In genomic region chr1:9653783-9654517, GRCh38 we compare ENCODE assay signal across 10 cellular contexts. TPM values are rescaled to one million over a fixed set of nuclear protein-coding genes. Genes with fewer than 3 reads are reported as not detected.
DNase-seq lines count a peak whose midpoint lies in the region; ATAC-seq and TF ChIP-seq lines count a peak whose summit lies in the region.
"Had no signal": no experiment of that assay in that cellular context is flagged by ENCODE, and none has a peak within 500 bp of the region (broad histone marks: within the 10 kb centered on the region; RNA-seq: fewer than 3 reads in every experiment).

No MANE protein-coding gene starts in this region.

- H3K36me3 Mint-ChIP-seq in activated CD4-positive, alpha-beta T cell treated with anti-CD3 and anti-CD28 coated beads, Interleukin-2, amount 10 ng/mL, durations not matched to agents 24 days and 14 days (ENCODE audit: low read depth) = peaks cover 39% of the 10 kb centered on the region
- H3K36me3 Mint-ChIP-seq in activated CD4-positive, alpha-beta memory T cell treated with anti-CD3 and anti-CD28 coated beads, Interleukin-2, amount 10 ng/mL, durations not matched to agents 7 days and 5 days (ENCODE audit: low read depth) = peaks cover 54% of the 10 kb centered on the region

- H3K27me3 ChIP-seq in lower lobe of right lung (ENCODE audit: low read depth) = peaks cover 17% of the 10 kb centered on the region

- no peaks in the 10 kb centered on the region for H3K36me3 ChIP-seq in lower lobe of right lung

- ATAC-seq in lower lobe of right lung (peak in 1 of 2 donors; percentile 3), GM18498 (IDR thresholded peaks at IDR 0.05; ENCODE audit: unreplicated experiment) (no peak)

- peak overlapping the region; percentile 99 for H3K27ac Mint-ChIP-seq in activated CD4-positive, alpha-beta T cell treated with anti-CD3 and anti-CD28 coated beads, Interleukin-2, amount 10 ng/mL, durations not matched to agents 24 days and 14 days
- peak overlapping the region; percentile 97 for H3K27ac Mint-ChIP-seq in activated CD4-positive, alpha-beta memory T cell treated with anti-CD3 and anti-CD28 coated beads, Interleukin-2, amount 10 ng/mL, durations not matched to agents 7 days and 5 days

- DNase-seq in activated CD4-positive, alpha-beta T cell treated with anti-CD3 and anti-CD28 coated beads, Interleukin-2, amount 10 ng/mL, durations not matched to agents 24 days and 14 days = peak; percentile 78
- DNase-seq in activated CD4-positive, alpha-beta T cell treated with anti-CD3 and anti-CD28 coated beads, Interleukin-2, amount 50 U/mL, for 4 hours = no peak
- DNase-seq in activated CD4-positive, alpha-beta memory T cell treated with anti-CD3 and anti-CD28 coated beads, Interleukin-2, amount 10 ng/mL, durations not matched to agents 7 days and 5 days = peak; percentile 31
- DNase-seq in lower lobe of right lung = no peak
- DNase-seq in superior temporal gyrus (ENCODE audit: extremely low spot score) = peak; percentile 8
- DNase-seq in NCI-H1417 (lab: John Stamatoyannopoulos, UW) = no peak
- no peak for DNase-seq in NCI-H774 (lab: John Stamatoyannopoulos, UW)
- DNase-seq: cerebellar nuclear complex, NCI-H345 had no signal

- peaks cover 63% of the 10 kb centered on the region for H3K4me1 Mint-ChIP-seq in activated CD4-positive, alpha-beta T cell treated with anti-CD3 and anti-CD28 coated beads, Interleukin-2, amount 10 ng/mL, durations not matched to agents 24 days and 14 days
- H3K4me1 Mint-ChIP-seq in activated CD4-positive, alpha-beta memory T cell treated with anti-CD3 and anti-CD28 coated beads, Interleukin-2, amount 10 ng/mL, durations not matched to agents 7 days and 5 days = peaks cover 71% of the 10 kb centered on the region

- no peaks in the 10 kb centered on the region for H3K9me3 Mint-ChIP-seq in activated CD4-positive, alpha-beta T cell treated with anti-CD3 and anti-CD28 coated beads, Interleukin-2, amount 10 ng/mL, durations not matched to agents 24 days and 14 days
- H3K9me3 Mint-ChIP-seq in activated CD4-positive, alpha-beta memory T cell treated with anti-CD3 and anti-CD28 coated beads, Interleukin-2, amount 10 ng/mL, durations not matched to agents 7 days and 5 days = no peaks in the 10 kb centered on the region

- no peaks in the 10 kb centered on the region for H3K9me3 ChIP-seq in lower lobe of right lung

- TF ChIP-seq CTCF in lower lobe of right lung (IDR thresholded peaks at IDR 0.05) = no peak

- intact Hi-C loops in activated CD4-positive, alpha-beta T cell treated with anti-CD3 and anti-CD28 coated beads, Interleukin-2, amount 10 ng/mL, durations not matched to agents 24 days and 14 days (cut with micrococcal nuclease) = loop anchor here (1.0 to 2.0 kb wide), 4 partner anchors 16 to 74 kb away; no protein-coding TSS in a partner anchor
- intact Hi-C loops in lower lobe of right lung (cut with DNase I) = no loop called here

- CTCF ChIA-PET in activated CD4-positive, alpha-beta memory T cell treated with anti-CD3 and anti-CD28 coated beads, Interleukin-2, amount 10 ng/mL, durations not matched to agents 7 days and 5 days (lab: Charles Lee) = interaction anchor here (0.9 to 7.6 kb wide), 9 partner anchors 15 to 130 kb away, joined by 3 to 144 read pairs (median 5); no protein-coding TSS in a partner anchor

- H3K4me1 ChIP-seq in lower lobe of right lung = peaks cover 21% of the 10 kb centered on the region

- POLR2A ChIA-PET in activated CD4-positive, alpha-beta memory T cell treated with anti-CD3 and anti-CD28 coated beads, Interleukin-2, amount 10 ng/mL, durations not matched to agents 7 days and 5 days (lab: Charles Lee) = interaction anchor here (0.7 to 7.4 kb wide), 17 partner anchors 10 to 168 kb away, joined by 3 to 422 read pairs (median 5); no protein-coding TSS in a partner anchor

- peak overlapping the region; percentile 64 for H3K4me3 ChIP-seq in lower lobe of right lung

- H3K27me3 Mint-ChIP-seq in activated CD4-positive, alpha-beta T cell treated with anti-CD3 and anti-CD28 coated beads, Interleukin-2, amount 10 ng/mL, durations not matched to agents 24 days and 14 days = no peaks in the 10 kb centered on the region
- no peaks in the 10 kb centered on the region for H3K27me3 Mint-ChIP-seq in activated CD4-positive, alpha-beta memory T cell treated with anti-CD3 and anti-CD28 coated beads, Interleukin-2, amount 10 ng/mL, durations not matched to agents 7 days and 5 days

- peak overlapping the region; percentile 98 for H3K4me3 Mint-ChIP-seq in activated CD4-positive, alpha-beta T cell treated with anti-CD3 and anti-CD28 coated beads, Interleukin-2, amount 10 ng/mL, durations not matched to agents 24 days and 14 days
- H3K4me3 Mint-ChIP-seq in activated CD4-positive, alpha-beta memory T cell treated with anti-CD3 and anti-CD28 coated beads, Interleukin-2, amount 10 ng/mL, durations not matched to agents 7 days and 5 days = peak overlapping the region; percentile 96

- peak overlapping the region; percentile 5 for H3K27ac ChIP-seq in lower lobe of right lung

RNA-seq across cellular contexts. Expression of gene PIK3CD, which starts 2.4 kb away (rescaled TPM):
- total RNA-seq in activated CD4-positive, alpha-beta T cell treated with anti-CD3 and anti-CD28 coated beads, Interleukin-2, amount 10 ng/mL, durations not matched to agents 24 days and 14 days = 233 TPM in 2 replicates
- 100 to 1,000 TPM; 211 to 214 TPM for total RNA-seq in activated CD4-positive, alpha-beta memory T cell treated with anti-CD3 and anti-CD28 coated beads, Interleukin-2, amount 10 ng/mL, durations not matched to agents 7 days and 5 days
- total RNA-seq in lower lobe of right lung = 28.3 TPM

Comparison
In these comparisons a context has a peak if more than half of its experiments do, and no peak if none do; other contexts are left out.
1. DNase-seq: peak in activated CD4-positive, alpha-beta T cell treated with anti-CD3 and anti-CD28 coated beads, Interleukin-2, amount 10 ng/mL, durations not matched to agents 24 days and 14 days (single experiment), activated CD4-positive, alpha-beta memory T cell treated with anti-CD3 and anti-CD28 coated beads, Interleukin-2, amount 10 ng/mL, durations not matched to agents 7 days and 5 days (single experiment) and superior temporal gyrus (single experiment); none in activated CD4-positive, alpha-beta T cell treated with anti-CD3 and anti-CD28 coated beads, Interleukin-2, amount 50 U/mL, for 4 hours (0 of 2), lower lobe of right lung (single experiment), NCI-H1417 (0 of 3) and NCI-H774 (single experiment).